Comparison of ENCODE assay signal across 8 cellular contexts in genomic region chr1:42923367-42924248, GRCh38. TPM values are rescaled to one million over a fixed set of nuclear protein-coding genes. Genes with fewer than 3 reads are reported as not detected.
A peak's percentile ranks its signal among the peaks of the same experiment; 100 is the strongest.
DNase-seq lines count a peak whose midpoint lies in the region; ATAC-seq, FAIRE-seq and TF ChIP-seq lines count a peak whose summit lies in the region.

No MANE protein-coding gene starts in this region.

- DNase-seq in cardiac muscle cell (ENCODE audit: low read depth in 1 of 2, low spot score in 1 of 2) (no peak), cardiac septum (ENCODE audit: low spot score) (no peak), kidney (no peak), suprapubic skin (ENCODE audit: low spot score in 2 of 2) (peak; percentile 9 to 32), LoVo (ENCODE audit: low spot score) (no peak)

- no peaks in the 10 kb centered on the region for H3K27me3 ChIP-seq in cardiac muscle cell
- no peaks in the 10 kb centered on the region for H3K27me3 ChIP-seq in suprapubic skin

- H3K4me1 ChIP-seq in cardiac muscle cell (ENCODE audit: low read depth) (peaks cover 12% of the 10 kb centered on the region), kidney (ENCODE audit: control insufficient read depth in 1 of 2, insufficient read depth in 1 of 2, low read depth in 1 of 2, low read length in 2 of 2) (peaks cover 0 to 4% of the 10 kb centered on the region in 2 donors), suprapubic skin (peaks cover 22% of the 10 kb centered on the region)

- WGBS in suprapubic skin, result 4% methylated on average over 19 of the region's 23 CpGs

- peak overlapping the region; percentile 70 to 79 for H3K9ac ChIP-seq in kidney (ENCODE audit: low read length in 2 of 2)

- intact Hi-C loops in cardiac septum (cut with DNase I), result loop anchor here (1.0 kb wide), 1 partner anchor 35 kb away; the partner anchor contains the start of gene SLC2A1
- intact Hi-C loops in kidney (cut with DNase I), result no loop called here

- H3K27ac ChIP-seq in cardiac muscle cell (peak overlapping the region; percentile 4), angular gyrus (ENCODE audit: low read depth, low read length) (peak overlapping the region; percentile 92), kidney (ENCODE audit: low read depth in 2 of 2, low read length in 2 of 2) (peak overlapping the region; percentile 80 to 93), suprapubic skin (peak overlapping the region; percentile 75)

- H3K4me3 ChIP-seq in cardiac muscle cell, result peak overlapping the region; percentile 67
- H3K4me3 ChIP-seq in kidney (ENCODE audit: low read length in 2 of 2), result peak overlapping the region; percentile 72 to 90
- H3K4me3 ChIP-seq in suprapubic skin, result peak overlapping the region; percentile 57

- H3K36me3 ChIP-seq in cardiac muscle cell, result peaks cover 28% of the 10 kb centered on the region
- peaks cover 7 to 23% of the 10 kb centered on the region in 2 donors for H3K36me3 ChIP-seq in kidney (ENCODE audit: control insufficient read depth in 1 of 2, insufficient read depth in 2 of 2, low read length in 2 of 2)
- peaks cover 28% of the 10 kb centered on the region for H3K36me3 ChIP-seq in suprapubic skin

- H3K9me3 ChIP-seq in cardiac muscle cell (ENCODE audit: low read depth), result no peaks in the 10 kb centered on the region
- no peaks in the 10 kb centered on the region for H3K9me3 ChIP-seq in kidney (ENCODE audit: control insufficient read depth in 1 of 2, low read length in 2 of 2)
- H3K9me3 ChIP-seq in suprapubic skin, result no peaks in the 10 kb centered on the region

- no peak for TF ChIP-seq POLR2A in suprapubic skin (IDR thresholded peaks at IDR 0.05)

- FAIRE-seq in kidney (lab: Jason Lieb, UNC), result no peak

- TF ChIP-seq CTCF in cardiac muscle cell (IDR thresholded peaks at IDR 0.05; ENCODE audit: low read depth, low read length) (no peak), kidney (IDR thresholded peaks at IDR 0.05; ENCODE audit: borderline replicate concordance, extremely low read depth, insufficient read depth) (no peak), suprapubic skin (IDR thresholded peaks at IDR 0.05) (no peak)

- no peak for TF ChIP-seq EP300 in suprapubic skin (IDR thresholded peaks at IDR 0.05)

- ATAC-seq in HG03280 (IDR thresholded peaks at IDR 0.05; ENCODE audit: unreplicated experiment) (no peak), GM19455 (IDR thresholded peaks at IDR 0.05; ENCODE audit: unreplicated experiment) (no peak)

RNA-seq across cellular contexts. Expression of gene SLC2A1, which starts 35.1 kb away (rescaled TPM):
- total RNA-seq in cardiac muscle cell, result 714 and 748 TPM in 2 replicates
- polyA plus RNA-seq in cardiac muscle cell, result 215 and 243 TPM in 2 replicates
- 31.9 TPM for total RNA-seq in cardiac septum
- 55.9 TPM for total RNA-seq in kidney
- 28.6 TPM for polyA plus RNA-seq in kidney (ENCODE audit: insufficient read depth, low read depth, low replicate concordance)
- total RNA-seq in suprapubic skin, result 1,000 to 10,000 TPM in 1 of 4 donors, 100 to 1,000 TPM in 3; 466 to 1,239 (median 686) TPM

Comparison
In these comparisons a context has a peak if more than half of its experiments do, and no peak if none do; other contexts are left out.
1. DNase-seq: peak in suprapubic skin (2 of 2); none in cardiac muscle cell (0 of 2), cardiac septum (single experiment), kidney (single experiment) and LoVo (single experiment).
2. H3K27ac ChIP-seq: peak in every context shown above with its lines; median percentile 92 in angular gyrus; 86 in kidney; 75 in suprapubic skin; 4 in cardiac muscle cell.
3. Peak in every context shown above with its lines, with median percentiles within 50 percentile points of each other: H3K4me3 ChIP-seq.